Comparison of ENCODE assay signal across 1 cellular context in genomic region chr9:133454325-133454724, GRCh38.
TF ChIP-seq lines count a peak whose summit lies in the region.

No MANE protein-coding gene starts in this region.

TF ChIP-seq in IMR-90, 13 proteins besides CTCF, POLR2A, EP300 and RAD21:
- TF ChIP-seq CHD1 (IDR thresholded peaks at IDR 0.05; ENCODE audit: low read depth, low read length) = no peak
- no peak for TF ChIP-seq NFE2L2 (IDR thresholded peaks at IDR 0.05; ENCODE audit: low read depth, low read length)
- no peak for TF ChIP-seq ELK1 (IDR thresholded peaks at IDR 0.05; ENCODE audit: borderline replicate concordance, low read depth, low read length)
- TF ChIP-seq USF2 (IDR thresholded peaks at IDR 0.05; ENCODE audit: low read depth, low read length) = no peak
- no peak for TF ChIP-seq MAZ (IDR thresholded peaks at IDR 0.05; ENCODE audit: borderline replicate concordance, low read depth, low read length)
- no peak for TF ChIP-seq MXI1 (IDR thresholded peaks at IDR 0.05; ENCODE audit: borderline replicate concordance, low read depth, low read length)
- no peak for TF ChIP-seq BHLHE40 (IDR thresholded peaks at IDR 0.05; ENCODE audit: low read depth, low read length)
- no peak for TF ChIP-seq FOS (IDR thresholded peaks at IDR 0.05; ENCODE audit: low read depth, low read length)
